12 cellular contexts compared by ENCODE assay signal in the genomic region with DNA sequence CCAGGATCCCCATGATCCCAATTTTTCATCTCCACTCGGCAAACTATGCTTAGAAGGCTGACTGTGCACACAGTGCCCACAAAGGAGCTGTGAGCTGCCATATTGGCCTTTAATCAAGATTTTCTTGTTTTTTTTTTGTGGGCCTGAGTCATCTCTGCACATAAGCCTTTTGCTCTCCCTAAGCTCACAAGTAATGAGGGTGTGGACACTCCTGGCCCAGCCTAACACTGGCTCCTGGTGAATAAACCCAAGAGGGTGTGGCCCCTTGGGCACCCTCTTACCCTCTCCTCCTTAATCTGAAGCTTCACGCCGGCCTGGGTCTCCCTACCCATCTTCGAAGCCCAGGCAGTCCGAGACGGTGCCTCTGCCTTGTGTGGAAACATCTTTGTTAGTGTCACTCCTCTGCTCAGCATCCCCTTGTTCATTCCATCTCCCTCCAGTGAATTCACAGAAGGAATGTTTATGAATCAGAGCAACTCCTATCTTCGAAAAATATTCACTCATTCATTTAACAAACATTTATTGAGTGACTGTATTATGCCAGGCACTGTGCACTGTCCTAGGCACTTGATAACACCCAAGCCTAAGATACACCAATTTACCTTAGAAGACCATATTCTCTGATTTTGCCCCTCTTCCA. TPM values are rescaled to one million over a fixed set of nuclear protein-coding genes. Genes with fewer than 3 reads are reported as not detected.
DNase-seq lines count a peak whose midpoint lies in the region; ATAC-seq and TF ChIP-seq lines count a peak whose summit lies in the region.
"Had no signal": no experiment of that assay in that cellular context is flagged by ENCODE, and none has a peak within 500 bp of the region (broad histone marks: within the 10 kb centered on the region; RNA-seq: fewer than 3 reads in every experiment).

No MANE protein-coding gene starts in this region.

- POLR2A ChIA-PET in naive thymus-derived CD4-positive, alpha-beta T cell (lab: Charles Lee) = no interaction called here

- intact Hi-C loops in right cardiac atrium (cut with DNase I) (loop anchor here in 1 of 4 donors (10.0 kb wide), 1 partner anchor 295 kb away; no protein-coding TSS in a partner anchor), vagina (cut with DNase I) (no loop called here)
- intact Hi-C loops in activated T-helper 1 cell treated with anti-CD3 and anti-CD28 coated beads, Interleukin-12 subunit alpha, Interleukin-12 subunit beta, Interleukin-2, Interleukin-4 antibody, amounts not matched to agents 30 ng/mL and 10 ng/mL and 1 ng/mL, durations not matched to agents 14 hours and 24 hours and 36 hours (cut with micrococcal nuclease) = no loop called here
- intact Hi-C loops in naive thymus-derived CD4-positive, alpha-beta T cell (cut with micrococcal nuclease) = no loop called here

- H3K4me1 Mint-ChIP-seq in activated T-helper 1 cell treated with anti-CD3 and anti-CD28 coated beads, Interleukin-12 subunit alpha, Interleukin-12 subunit beta, Interleukin-2, Interleukin-4 antibody, amounts not matched to agents 30 ng/mL and 10 ng/mL and 1 ng/mL, durations not matched to agents 14 hours and 24 hours and 36 hours (ENCODE audit: low read depth) = peaks cover 6% of the 10 kb centered on the region
- H3K4me1 Mint-ChIP-seq in immature natural killer cell = peaks cover 10 to 19% of the 10 kb centered on the region in 2 donors
- H3K4me1 Mint-ChIP-seq in naive thymus-derived CD4-positive, alpha-beta T cell = peaks cover 0 to 7% (median 0%) of the 10 kb centered on the region in 7 donors

- no peak for TF ChIP-seq CTCF in right atrium auricular region (IDR thresholded peaks at IDR 0.05)
- TF ChIP-seq CTCF in vagina (IDR thresholded peaks at IDR 0.05) = no peak

- H3K27ac ChIP-seq in right cardiac atrium (ENCODE audit: low read length) (no peak overlapping the region), right atrium auricular region (no peak overlapping the region), vagina (peak overlapping the region; percentile 3)
- no peak overlapping the region for H3K27ac ChIP-seq in naive thymus-derived CD4-positive, alpha-beta T cell (ENCODE audit: low read depth, low read length)
- H3K27ac ChIP-seq: gastrocnemius medialis, transverse colon had no signal

- no peak overlapping the region for H3K4me3 Mint-ChIP-seq in activated T-helper 1 cell treated with anti-CD3 and anti-CD28 coated beads, Interleukin-12 subunit alpha, Interleukin-12 subunit beta, Interleukin-2, Interleukin-4 antibody, amounts not matched to agents 30 ng/mL and 10 ng/mL and 1 ng/mL, durations not matched to agents 14 hours and 24 hours and 36 hours
- H3K4me3 Mint-ChIP-seq in immature natural killer cell = no peak overlapping the region
- H3K4me3 Mint-ChIP-seq in naive thymus-derived CD4-positive, alpha-beta T cell = peak overlapping the region in 1 of 10 donors; percentile 5

- ATAC-seq in right cardiac atrium = peak; percentile 31 to 45
- no peak for ATAC-seq in naive thymus-derived CD4-positive, alpha-beta T cell
- ATAC-seq: gastrocnemius medialis had no signal

- H3K9me3 ChIP-seq in right cardiac atrium (ENCODE audit: control insufficient read depth, low read length) (no peaks in the 10 kb centered on the region), right atrium auricular region (no peaks in the 10 kb centered on the region), vagina (no peaks in the 10 kb centered on the region)
- H3K9me3 ChIP-seq in naive thymus-derived CD4-positive, alpha-beta T cell (ENCODE audit: control insufficient read depth in 2 of 3, low read length in 3 of 3) = no peaks in the 10 kb centered on the region
- H3K9me3 ChIP-seq: gastrocnemius medialis, transverse colon had no signal

- WGBS in right cardiac atrium = 87% methylated on average over 7 of the region's 7 CpGs

- H3K27me3 ChIP-seq in right cardiac atrium (ENCODE audit: control insufficient read depth, insufficient read depth) (no peaks in the 10 kb centered on the region), right atrium auricular region (no peaks in the 10 kb centered on the region), vagina (no peaks in the 10 kb centered on the region)
- no peaks in the 10 kb centered on the region for H3K27me3 ChIP-seq in naive thymus-derived CD4-positive, alpha-beta T cell (ENCODE audit: control insufficient read depth in 2 of 2, insufficient read depth in 2 of 2, low read length in 2 of 2)
- H3K27me3 ChIP-seq: gastrocnemius medialis, transverse colon had no signal

- H3K27me3 Mint-ChIP-seq in activated T-helper 1 cell treated with anti-CD3 and anti-CD28 coated beads, Interleukin-12 subunit alpha, Interleukin-12 subunit beta, Interleukin-2, Interleukin-4 antibody, amounts not matched to agents 30 ng/mL and 10 ng/mL and 1 ng/mL, durations not matched to agents 14 hours and 24 hours and 36 hours (ENCODE audit: insufficient read depth) = no peaks in the 10 kb centered on the region
- H3K27me3 Mint-ChIP-seq in immature natural killer cell (ENCODE audit: low read depth in 3 of 3) = no peaks in the 10 kb centered on the region
- H3K27me3 Mint-ChIP-seq in naive thymus-derived CD4-positive, alpha-beta T cell = no peaks in the 10 kb centered on the region

- H3K36me3 ChIP-seq in right atrium auricular region (no peaks in the 10 kb centered on the region), vagina (peaks cover 0 to 31% of the 10 kb centered on the region in 2 donors)
- H3K36me3 ChIP-seq in naive thymus-derived CD4-positive, alpha-beta T cell (ENCODE audit: control insufficient read depth in 2 of 3, insufficient read depth in 3 of 3, low read length in 3 of 3) = peaks cover 12 to 80% (median 15%) of the 10 kb centered on the region in 3 experiments
- H3K36me3 ChIP-seq: gastrocnemius medialis, transverse colon had no signal

- TF ChIP-seq POLR2A in vagina (IDR thresholded peaks at IDR 0.05) = no peak

- H3K36me3 Mint-ChIP-seq in activated T-helper 1 cell treated with anti-CD3 and anti-CD28 coated beads, Interleukin-12 subunit alpha, Interleukin-12 subunit beta, Interleukin-2, Interleukin-4 antibody, amounts not matched to agents 30 ng/mL and 10 ng/mL and 1 ng/mL, durations not matched to agents 14 hours and 24 hours and 36 hours (ENCODE audit: low read depth) = peaks cover 45% of the 10 kb centered on the region
- H3K36me3 Mint-ChIP-seq in immature natural killer cell = peaks cover 24 to 61% (median 32%) of the 10 kb centered on the region in 3 donors
- peaks cover 17 to 58% (median 20%) of the 10 kb centered on the region in 5 donors for H3K36me3 Mint-ChIP-seq in naive thymus-derived CD4-positive, alpha-beta T cell

- no peak for DNase-seq in right cardiac atrium
- DNase-seq in right atrium auricular region (ENCODE audit: low spot score) = no peak
- DNase-seq in activated T-helper 1 cell treated with anti-CD3 and anti-CD28 coated beads, Interleukin-12 subunit alpha, Interleukin-12 subunit beta, Interleukin-2, Interleukin-4 antibody, amounts not matched to agents 30 ng/mL and 10 ng/mL and 1 ng/mL, durations not matched to agents 14 hours and 24 hours and 36 hours (ENCODE audit: low spot score) = no peak
- no peak for DNase-seq in immature natural killer cell
- DNase-seq in vagina (ENCODE audit: extremely low spot score in 2 of 2) = no peak
- no peak for DNase-seq in NCI-H2107 (lab: John Stamatoyannopoulos, UW)
- no peak for DNase-seq in NCI-H187 treated with DMSO at 0.1 percent for 48 hours (lab: John Stamatoyannopoulos, UW)
- no peak for DNase-seq in naive thymus-derived CD4-positive, alpha-beta T cell
- DNase-seq: caudate nucleus, gastrocnemius medialis, OCI-M1, transverse colon had no signal

- CTCF ChIA-PET in naive thymus-derived CD4-positive, alpha-beta T cell (lab: Charles Lee) = no interaction called here

- H3K4me3 ChIP-seq in right cardiac atrium (ENCODE audit: low read length) (no peak overlapping the region), right atrium auricular region (no peak overlapping the region), vagina (no peak overlapping the region)
- no peak overlapping the region for H3K4me3 ChIP-seq in naive thymus-derived CD4-positive, alpha-beta T cell (ENCODE audit: low read length)
- H3K4me3 ChIP-seq: gastrocnemius medialis, transverse colon had no signal

- no peaks in the 10 kb centered on the region for H3K9me3 Mint-ChIP-seq in activated T-helper 1 cell treated with anti-CD3 and anti-CD28 coated beads, Interleukin-12 subunit alpha, Interleukin-12 subunit beta, Interleukin-2, Interleukin-4 antibody, amounts not matched to agents 30 ng/mL and 10 ng/mL and 1 ng/mL, durations not matched to agents 14 hours and 24 hours and 36 hours
- no peaks in the 10 kb centered on the region for H3K9me3 Mint-ChIP-seq in immature natural killer cell
- no peaks in the 10 kb centered on the region for H3K9me3 Mint-ChIP-seq in naive thymus-derived CD4-positive, alpha-beta T cell

- H3K4me1 ChIP-seq in right cardiac atrium (ENCODE audit: control insufficient read depth, insufficient read depth, low read length) (no peaks in the 10 kb centered on the region), right atrium auricular region (peaks cover 0 to 12% of the 10 kb centered on the region in 2 donors), vagina (peaks cover 16% of the 10 kb centered on the region)
- no peaks in the 10 kb centered on the region for H3K4me1 ChIP-seq in naive thymus-derived CD4-positive, alpha-beta T cell (ENCODE audit: control insufficient read depth in 2 of 2, insufficient read depth in 2 of 2, low read length in 2 of 2)
- H3K4me1 ChIP-seq: gastrocnemius medialis, transverse colon had no signal

- H3K27ac Mint-ChIP-seq in activated T-helper 1 cell treated with anti-CD3 and anti-CD28 coated beads, Interleukin-12 subunit alpha, Interleukin-12 subunit beta, Interleukin-2, Interleukin-4 antibody, amounts not matched to agents 30 ng/mL and 10 ng/mL and 1 ng/mL, durations not matched to agents 14 hours and 24 hours and 36 hours = peak overlapping the region; percentile 75
- H3K27ac Mint-ChIP-seq in immature natural killer cell = peak overlapping the region in 4 of 6 donors; percentile 23 to 46 (median 31)
- peak overlapping the region in 3 of 9 donors; percentile 2 to 68 (median 32) for H3K27ac Mint-ChIP-seq in naive thymus-derived CD4-positive, alpha-beta T cell

RNA-seq across cellular contexts. Expression of gene MRPS10, which starts 22.2 kb away (rescaled TPM):
- total RNA-seq in right cardiac atrium (10 to 100 TPM; 39.0 to 46.1 (median 42.0) TPM), right atrium auricular region (10 to 100 TPM; 27.9 to 52.4 TPM), vagina (21.4 TPM)
- polyA plus RNA-seq in right cardiac atrium (41.8 TPM), immature natural killer cell (10 to 100 TPM; 44.7 to 52.5 (median 46.7) TPM)
- total RNA-seq in activated T-helper 1 cell treated with anti-CD3 and anti-CD28 coated beads, Interleukin-12 subunit alpha, Interleukin-12 subunit beta, Interleukin-2, Interleukin-4 antibody, amounts not matched to agents 30 ng/mL and 10 ng/mL and 1 ng/mL, durations not matched to agents 14 hours and 24 hours and 36 hours = 48.8 and 49.7 TPM in 2 replicates
- total RNA-seq in naive thymus-derived CD4-positive, alpha-beta T cell = 10 to 100 TPM; 17.0 to 30.3 (median 25.3) TPM
- polyA plus RNA-seq in naive thymus-derived CD4-positive, alpha-beta T cell = 10 to 100 TPM; 41.0 to 60.9 TPM

RNA-seq across cellular contexts. Expression of gene GUCA1B, which starts 45.1 kb away (rescaled TPM):
- 1 to 10 TPM; 1.0 to 2.5 (median 1.6) TPM for total RNA-seq in right cardiac atrium
- polyA plus RNA-seq in right cardiac atrium = 0.11 TPM
- under 1 TPM; 0.74 to 0.83 TPM for total RNA-seq in right atrium auricular region
- 1.0 and 1.1 TPM in 2 replicates for total RNA-seq in activated T-helper 1 cell treated with anti-CD3 and anti-CD28 coated beads, Interleukin-12 subunit alpha, Interleukin-12 subunit beta, Interleukin-2, Interleukin-4 antibody, amounts not matched to agents 30 ng/mL and 10 ng/mL and 1 ng/mL, durations not matched to agents 14 hours and 24 hours and 36 hours
- polyA plus RNA-seq in immature natural killer cell = under 1 TPM in 2 of 3 donors, not detected in 1; 0.24 to 0.96 TPM
- not detected for total RNA-seq in vagina
- total RNA-seq in naive thymus-derived CD4-positive, alpha-beta T cell = 1 to 10 TPM; 1.0 to 6.9 (median 4.9) TPM
- polyA plus RNA-seq in naive thymus-derived CD4-positive, alpha-beta T cell = under 1 TPM in 1 of 2 donors, not detected in 1; 0.28 TPM
